Comparison of ENCODE assay signal across 2 cellular contexts in genomic region chr3:167711439-167711838, GRCh38.
TF ChIP-seq lines count a peak whose summit lies in the region.

No MANE protein-coding gene starts in this region.

TF ChIP-seq in GM23338, 12 proteins besides CTCF, POLR2A, EP300 and RAD21:
- no peak for TF ChIP-seq REST (IDR thresholded peaks at IDR 0.05; ENCODE audit: unreplicated experiment)
- TF ChIP-seq ZNF462 (CRISPR knock-in tag; IDR thresholded peaks at IDR 0.05), result no peak
- TF ChIP-seq STAT1 (IDR thresholded peaks at IDR 0.05; ENCODE audit: unreplicated experiment), result no peak
- no peak for TF ChIP-seq JUNB (IDR thresholded peaks at IDR 0.05; ENCODE audit: unreplicated experiment)
- no peak for TF ChIP-seq NANOG (IDR thresholded peaks at IDR 0.05; ENCODE audit: borderline replicate concordance)
- no peak for TF ChIP-seq EZH2phosphoT487 (IDR thresholded peaks at IDR 0.05; ENCODE audit: unreplicated experiment)
- no peak for TF ChIP-seq ETS1 (IDR thresholded peaks at IDR 0.05)

TF ChIP-seq in K562, 482 proteins besides CTCF, POLR2A, EP300 and RAD21:
- TF ChIP-seq ARID1B (IDR thresholded peaks at IDR 0.05), result 0 out of 2 replicates have a peak, but pooled peaks have one; percentile 19
- TF ChIP-seq ZNF79 (CRISPR knock-in tag; IDR thresholded peaks at IDR 0.05; ENCODE audit: low read depth), result peak; percentile 96
- no peak for TF ChIP-seq TGIF2 (CRISPR knock-in tag; IDR thresholded peaks at IDR 0.05)
